In genomic region chrX:103678199-103678993, GRCh38 we compare ENCODE assay signal across 23 cellular contexts. TPM values are rescaled to one million over a fixed set of nuclear protein-coding genes. Genes with fewer than 3 reads are reported as not detected.
A peak's percentile ranks its signal among the peaks of the same experiment; 100 is the strongest.
DNase-seq lines count a peak whose midpoint lies in the region; TF ChIP-seq lines count a peak whose summit lies in the region.
"Had no signal": no experiment of that assay in that cellular context is flagged by ENCODE, and none has a peak within 500 bp of the region (broad histone marks: within the 10 kb centered on the region; RNA-seq: fewer than 3 reads in every experiment).

No MANE protein-coding gene starts in this region.

- H3K56ac ChIP-seq in H9 (ENCODE audit: insufficient read length, low read depth, low read length) = no peak overlapping the region

- peak overlapping the region in 1 of 3 experiments; percentile 52; a peak in 2 of 7 replicates for H3K27ac Mint-ChIP-seq in H9
- H3K27ac Mint-ChIP-seq: activated naive CD8-positive, alpha-beta T cell treated with anti-CD3 and anti-CD28 coated beads, Interleukin-2, amount 50 U/mL, for 24 hours; activated T-helper 2 cell treated with anti-CD3 and anti-CD28 coated beads, Interferon-gamma antibody, Interleukin-2, Interleukin-4, amounts not matched to agents 10 μg/mL and 5 μg/mL and 100 μg/mL, durations not matched to agents 14 hours and 24 hours and 36 hours; stimulated activated naive B cell treated with anti-CD40 and anti-IgM and Interleukin-4, amounts not matched to agents 10 μg/mL and 1 μg/mL and 100 μg/mL, for 72 hours; T-helper 1 cell treated with Interleukin-12 subunit alpha and Interleukin-12 subunit beta and Interleukin-4 antibody, amounts not matched to agents 30 μg/mL and 1 μg/mL, for 36 hours had no signal

- no peak overlapping the region for H3K4ac ChIP-seq in H9 (ENCODE audit: low read depth, low read length)

- no peak overlapping the region for H2BK15ac ChIP-seq in H9 (ENCODE audit: low read depth, low read length)

- no peak overlapping the region for H2AK5ac ChIP-seq in H9 (ENCODE audit: insufficient read length, low read length)

- H3K27me3 Mint-ChIP-seq in H9 (ENCODE audit: low read depth) = no peaks in the 10 kb centered on the region
- H3K27me3 Mint-ChIP-seq: activated naive CD8-positive, alpha-beta T cell treated with anti-CD3 and anti-CD28 coated beads, Interleukin-2, amount 50 U/mL, for 24 hours; stimulated activated naive B cell treated with anti-CD40 and anti-IgM and Interleukin-4, amounts not matched to agents 10 μg/mL and 1 μg/mL and 100 μg/mL, for 72 hours had no signal

- H2BK5ac ChIP-seq in H9 (ENCODE audit: insufficient read length, low read length) = no peak overlapping the region

- no peaks in the 10 kb centered on the region for H4K20me1 ChIP-seq in H9 (ENCODE audit: control insufficient read depth, insufficient read depth, insufficient read length)

- H3K9ac ChIP-seq in adipocyte (ENCODE audit: low read length) (peak overlapping the region; percentile 47), H9 (ENCODE audit: extremely low read depth, insufficient read length, low read length) (no peak overlapping the region)

- no peak overlapping the region for H3K4me3 ChIP-seq in AG04450 (ENCODE audit: low read depth, low read length)
- no peak overlapping the region for H3K4me3 ChIP-seq in adipocyte (ENCODE audit: low read length)
- H3K4me3 ChIP-seq in fibroblast of villous mesenchyme (ENCODE audit: low read depth, low read length) = no peak overlapping the region
- H3K4me3 ChIP-seq: dorsolateral prefrontal cortex, ovary, thyroid gland had no signal

- H2BK20ac ChIP-seq in H9 (ENCODE audit: low read depth, low read length, poor library complexity, severe bottlenecking) = no peak overlapping the region

- no peak overlapping the region for H2BK120ac ChIP-seq in H9 (ENCODE audit: low read depth, low read length, poor library complexity, severe bottlenecking)

- peaks cover 11 to 72% (median 50%) of the 10 kb centered on the region in 3 experiments; a peak in 6 of 7 replicates for H3K36me3 Mint-ChIP-seq in H9 (ENCODE audit: insufficient read depth in 1 of 3, low read depth in 3 of 3)

- H3K4me1 ChIP-seq in adipocyte (ENCODE audit: control insufficient read depth, insufficient read depth, low read length) (peaks cover 21% of the 10 kb centered on the region), H9 (ENCODE audit: insufficient read depth, low read length) (no peaks in the 10 kb centered on the region)
- H3K4me1 ChIP-seq: thyroid gland had no signal

- DNase-seq in AG04450 (ENCODE audit: low read depth, low spot score) (no peak), GM03348 (ENCODE audit: low spot score) (peak; percentile 36), adipocyte (ENCODE audit: low read depth) (no peak), fibroblast of villous mesenchyme (ENCODE audit: low read depth) (peak; percentile 36), KG1 (lab: John Stamatoyannopoulos, UW) (no peak), H9 (no peak), NCI-H2171 treated with DMSO at 0.1 percent for 48 hours (lab: John Stamatoyannopoulos, UW) (no peak), mucosa of gallbladder (ENCODE audit: low spot score) (no peak)
- DNase-seq: activated CD4-positive, alpha-beta T cell treated with anti-CD3 and anti-CD28 coated beads for 48 hours; activated naive CD8-positive, alpha-beta T cell treated with anti-CD3 and anti-CD28 coated beads, Interleukin-2, amount 50 U/mL, for 24 hours; AML-193; dorsolateral prefrontal cortex; natural killer cell; NCI-H774; ovary; SIG-M5; stimulated activated naive B cell treated with anti-CD40 and anti-IgM and Interleukin-4, amounts not matched to agents 10 μg/mL and 1 μg/mL and 100 μg/mL, for 72 hours; thyroid gland had no signal

- H3K23ac ChIP-seq in H9 (ENCODE audit: insufficient read length, low read depth, low read length) = no peak overlapping the region

- peaks cover 0 to 19% of the 10 kb centered on the region in 2 experiments; a peak in 2 of 5 replicates for H3K9me3 Mint-ChIP-seq in H9
- H3K9me3 Mint-ChIP-seq: activated naive CD8-positive, alpha-beta T cell treated with anti-CD3 and anti-CD28 coated beads, Interleukin-2, amount 50 U/mL, for 24 hours; activated T-helper 2 cell treated with anti-CD3 and anti-CD28 coated beads, Interferon-gamma antibody, Interleukin-2, Interleukin-4, amounts not matched to agents 10 μg/mL and 5 μg/mL and 100 μg/mL, durations not matched to agents 14 hours and 24 hours and 36 hours; natural killer cell; stimulated activated naive B cell treated with anti-CD40 and anti-IgM and Interleukin-4, amounts not matched to agents 10 μg/mL and 1 μg/mL and 100 μg/mL, for 72 hours; T-helper 1 cell treated with Interleukin-12 subunit alpha and Interleukin-12 subunit beta and Interleukin-4 antibody, amounts not matched to agents 30 μg/mL and 1 μg/mL, for 36 hours had no signal

- H3K27ac ChIP-seq in AG04450 (ENCODE audit: low read depth, low read length) = peak overlapping the region; percentile 21
- no peak overlapping the region for H3K27ac ChIP-seq in H9 (ENCODE audit: insufficient read length, low read depth, low read length)
- H3K27ac ChIP-seq: dorsolateral prefrontal cortex, ovary, thyroid gland had no signal

- H2BK12ac ChIP-seq in H9 (ENCODE audit: insufficient read length, low read depth, low read length) = no peak overlapping the region

- H3K27me3 ChIP-seq in AG04450 (ENCODE audit: control insufficient read depth, insufficient read depth, low read length) = no peaks in the 10 kb centered on the region
- peaks cover 6% of the 10 kb centered on the region for H3K27me3 ChIP-seq in adipocyte (replicated peaks; ENCODE audit: control insufficient read depth, insufficient read depth, low read length)
- H3K27me3 ChIP-seq in H9 (ENCODE audit: insufficient read depth, low read length) = no peaks in the 10 kb centered on the region
- H3K27me3 ChIP-seq: ovary, thyroid gland had no signal

- H3K14ac ChIP-seq in H9 (ENCODE audit: insufficient read depth, low read length) = no peak overlapping the region

- H4K5ac ChIP-seq in H9 (ENCODE audit: insufficient read length, low read depth, low read length) = no peak overlapping the region

- no peak overlapping the region for H3K4me2 ChIP-seq in H9 (ENCODE audit: insufficient read depth, insufficient read length, low read length)

- no peaks in the 10 kb centered on the region for H3K23me2 ChIP-seq in H9 (ENCODE audit: insufficient read length, low read depth, low read length, poor library complexity, severe bottlenecking)

- WGBS in H9 (ENCODE audit: extremely low coverage, insufficient read length, low lambda C conversion rate) = no CpG with 5 or more reads among the region's 5 CpGs

- no peaks in the 10 kb centered on the region for H3K79me2 ChIP-seq in H9 (ENCODE audit: insufficient read depth, low read length)

- H4K8ac ChIP-seq in H9 (replicated peaks; ENCODE audit: insufficient read length, low read depth, low read length) = no peak overlapping the region

- peaks cover 2 to 12% of the 10 kb centered on the region in 2 experiments; a peak in 1 of 4 replicates for H3K4me1 Mint-ChIP-seq in H9
- H3K4me1 Mint-ChIP-seq: activated naive CD8-positive, alpha-beta T cell treated with anti-CD3 and anti-CD28 coated beads, Interleukin-2, amount 50 U/mL, for 24 hours had no signal

- H3K18ac ChIP-seq in H9 (ENCODE audit: insufficient read length, low read depth, low read length) = no peak overlapping the region

- H4K91ac ChIP-seq in H9 (ENCODE audit: insufficient read length, low read depth, low read length) = no peak overlapping the region

- no peak for TF ChIP-seq CTCF in AG04450 (IDR thresholded peaks at IDR 0.05; ENCODE audit: low read depth, low read length)
- TF ChIP-seq CTCF in fibroblast of villous mesenchyme (IDR thresholded peaks at IDR 0.05; ENCODE audit: insufficient read depth, low read depth, low read length) = no peak
- TF ChIP-seq CTCF in H9 (conservative IDR thresholded peaks at IDR 0.05) = no peak

- H3K9me3 ChIP-seq in AG04450 (ENCODE audit: control insufficient read depth, insufficient read depth, low read length) (no peaks in the 10 kb centered on the region), adipocyte (ENCODE audit: control insufficient read depth, low read length) (no peaks in the 10 kb centered on the region), H9 (ENCODE audit: control insufficient read depth, low read depth, low read length) (no peaks in the 10 kb centered on the region)
- H3K9me3 ChIP-seq: ovary, thyroid gland had no signal

- H3T11ph ChIP-seq in H9 (ENCODE audit: low read length) = no peak overlapping the region

- POLR2A ChIA-PET in AG04450 (lab: Yijun Ruan, JAX) = interaction anchor here (1.1 to 1.2 kb wide), 2 partner anchors 39 to 49 kb away, joined by 3 to 4 read pairs; no protein-coding TSS in a partner anchor

- no peak overlapping the region for H3K4me3 Mint-ChIP-seq in H9
- H3K4me3 Mint-ChIP-seq: activated naive CD8-positive, alpha-beta T cell treated with anti-CD3 and anti-CD28 coated beads, Interleukin-2, amount 50 U/mL, for 24 hours; natural killer cell; stimulated activated naive B cell treated with anti-CD40 and anti-IgM and Interleukin-4, amounts not matched to agents 10 μg/mL and 1 μg/mL and 100 μg/mL, for 72 hours; T-helper 1 cell treated with Interleukin-12 subunit alpha and Interleukin-12 subunit beta and Interleukin-4 antibody, amounts not matched to agents 30 μg/mL and 1 μg/mL, for 36 hours had no signal

- H2AFZ ChIP-seq in H9 (ENCODE audit: low read length) = no peak overlapping the region

- peaks cover 4% of the 10 kb centered on the region for H3K79me1 ChIP-seq in H9 (ENCODE audit: insufficient read depth, low read depth, low read length, poor library complexity, severe bottlenecking)

- H3K36me3 ChIP-seq in adipocyte (ENCODE audit: control insufficient read depth, insufficient read depth, low read length, severe bottlenecking) = peaks cover 83% of the 10 kb centered on the region
- H3K36me3 ChIP-seq: ovary had no signal

- CTCF ChIA-PET in AG04450 (lab: Charles Lee) = interaction anchor here (1.1 kb wide), 1 partner anchor 48 kb away, joined by 5 read pairs; no protein-coding TSS in a partner anchor

RNA-seq across cellular contexts. Expression of gene MORF4L2, which starts 8.1 kb away (rescaled TPM):
- 452 and 562 TPM in 2 replicates for polyA plus RNA-seq in AG04450 (2011; rRNA removed)
- polyA minus RNA-seq in AG04450 (2011; rRNA and poly(A)+ RNA removed) = 198 and 254 TPM in 2 replicates
- 933 and 1,365 TPM in 2 replicates for total RNA-seq in fibroblast of villous mesenchyme
- total RNA-seq in H9 (2021) = 367 and 378 TPM in 2 replicates
- 254 TPM for total RNA-seq in mucosa of gallbladder

RNA-seq across cellular contexts. Expression of gene TMEM31, which starts 32.3 kb away (rescaled TPM):
- not detected in 2 replicates for polyA plus RNA-seq in AG04450 (2011; rRNA removed)
- polyA minus RNA-seq in AG04450 (2011; rRNA and poly(A)+ RNA removed) = not detected in 2 replicates
- total RNA-seq in fibroblast of villous mesenchyme = 0.32 TPM in 1 of 2 replicates, not detected in the other
- 0.55 and 0.64 TPM in 2 replicates for total RNA-seq in H9 (2021)
- not detected for total RNA-seq in mucosa of gallbladder
- total RNA-seq: activated T-helper 2 cell treated with anti-CD3 and anti-CD28 coated beads, Interferon-gamma antibody, Interleukin-2, Interleukin-4, amounts not matched to agents 10 μg/mL and 5 μg/mL and 100 μg/mL, durations not matched to agents 14 hours and 24 hours and 36 hours; cardiac septum; epithelial cell of proximal tubule; MCF 10A; natural killer cell; thyroid gland had no signal

RNA-seq across cellular contexts. Expression of gene TCEAL1, which starts 49.6 kb away (rescaled TPM):
- polyA plus RNA-seq in AG04450 (2011; rRNA removed) = 19.2 and 24.9 TPM in 2 replicates
- polyA minus RNA-seq in AG04450 (2011; rRNA and poly(A)+ RNA removed) = 3.1 and 4.0 TPM in 2 replicates
- total RNA-seq in fibroblast of villous mesenchyme = 30.9 and 44.5 TPM in 2 replicates
- 3.0 and 4.1 TPM in 2 replicates for total RNA-seq in H9 (2021)
- 37.5 TPM for total RNA-seq in mucosa of gallbladder

Comparison
In these comparisons a context has a peak if more than half of its experiments do, and no peak if none do; other contexts are left out.
1. DNase-seq: peak in GM03348 (single experiment) and fibroblast of villous mesenchyme (single experiment); none in AG04450 (single experiment), adipocyte (single experiment), KG1 (single experiment), H9 (single experiment), NCI-H2171 treated with DMSO at 0.1 percent for 48 hours (single experiment) and mucosa of gallbladder (single experiment).